9 cellular contexts compared by ENCODE assay signal in the genomic region with DNA sequence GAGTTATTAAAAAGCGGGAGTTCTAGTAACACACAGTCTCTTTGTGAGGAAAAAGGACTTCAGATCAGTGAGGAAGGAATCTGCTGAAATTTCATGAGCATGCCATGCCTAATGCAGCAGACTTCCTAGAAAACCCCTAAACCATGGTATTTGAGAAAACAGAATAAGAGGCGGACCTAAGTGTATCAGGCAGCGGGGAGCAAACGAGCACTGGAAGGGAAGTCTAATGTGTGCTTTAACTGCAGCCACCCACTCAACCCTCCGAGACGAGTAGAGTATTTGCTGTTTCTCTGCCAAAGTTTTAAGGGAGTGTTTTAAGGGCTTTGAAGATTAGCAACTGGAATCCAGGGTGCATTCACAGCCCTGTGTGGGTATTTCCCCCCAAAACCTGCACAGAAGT. TPM values are rescaled to one million over a fixed set of nuclear protein-coding genes. Genes with fewer than 3 reads are reported as not detected.
DNase-seq lines count a peak whose midpoint lies in the region; ATAC-seq and TF ChIP-seq lines count a peak whose summit lies in the region.
"Had no signal": no experiment of that assay in that cellular context is flagged by ENCODE, and none has a peak within 500 bp of the region (broad histone marks: within the 10 kb centered on the region; RNA-seq: fewer than 3 reads in every experiment).

No MANE protein-coding gene starts in this region.

- no peak for DNase-seq in activated T-cell treated with anti-CD3 and anti-CD28 coated beads, Interleukin-2, amount 50 U/mL, for 24 hours
- no peak for DNase-seq in activated T-cell treated with anti-CD3 and anti-CD28 coated beads, Interleukin-2, amount 50 U/mL, for 48 hours
- DNase-seq in cardiac muscle cell (ENCODE audit: low read depth in 1 of 2, low spot score in 1 of 2): peak in 1 of 2 donors; percentile 46
- no peak for DNase-seq in neural progenitor cell (ENCODE audit: low spot score)
- DNase-seq in type B pancreatic cell (ENCODE audit: extremely low spot score, unreplicated experiment): no peak
- DNase-seq in MV-4-11 (lab: John Stamatoyannopoulos, UW): no peak
- no peak for DNase-seq in ecto neural progenitor cell (ENCODE audit: low spot score)

- H3K9me3 Mint-ChIP-seq in activated T-cell treated with anti-CD3 and anti-CD28 coated beads, Interleukin-2, amount 50 U/mL, for 24 hours: no peaks in the 10 kb centered on the region
- H3K9me3 Mint-ChIP-seq in neural progenitor cell: no peaks in the 10 kb centered on the region
- H3K9me3 Mint-ChIP-seq in type B pancreatic cell: peaks cover 5% of the 10 kb centered on the region
- no peaks in the 10 kb centered on the region for H3K9me3 Mint-ChIP-seq in activated T-helper 17 cell treated with anti-CD3 and anti-CD28 coated beads, Interleukin-2, amount 50 U/mL, for 72 hours
- H3K9me3 Mint-ChIP-seq: T-helper 1 cell treated with Interleukin-12 subunit alpha and Interleukin-12 subunit beta and Interleukin-4 antibody, amounts not matched to agents 30 μg/mL and 1 μg/mL, for 36 hours had no signal

- H3K36me3 Mint-ChIP-seq in activated T-cell treated with anti-CD3 and anti-CD28 coated beads, Interleukin-2, amount 50 U/mL, for 24 hours (ENCODE audit: low read depth): peaks cover 68% of the 10 kb centered on the region
- H3K36me3 Mint-ChIP-seq in neural progenitor cell (peaks cover 34% of the 10 kb centered on the region), type B pancreatic cell (peaks cover 32% of the 10 kb centered on the region)
- H3K36me3 Mint-ChIP-seq in activated T-helper 17 cell treated with anti-CD3 and anti-CD28 coated beads, Interleukin-2, amount 50 U/mL, for 72 hours (ENCODE audit: low read depth): peaks cover 69% of the 10 kb centered on the region

- H3K4me1 ChIP-seq in cardiac muscle cell (ENCODE audit: low read depth): peaks cover 27% of the 10 kb centered on the region
- no peaks in the 10 kb centered on the region for H3K4me1 ChIP-seq in neural progenitor cell

- no peak for ATAC-seq in activated T-helper 17 cell treated with anti-CD3 and anti-CD28 coated beads, Interleukin-2, amount 50 U/mL, for 72 hours (replicated peaks)

- peak overlapping the region; percentile 12 for H3K27ac Mint-ChIP-seq in activated T-cell treated with anti-CD3 and anti-CD28 coated beads, Interleukin-2, amount 50 U/mL, for 24 hours
- H3K27ac Mint-ChIP-seq in neural progenitor cell (peak overlapping the region; percentile 6), type B pancreatic cell (peak overlapping the region; percentile 97)
- no peak overlapping the region for H3K27ac Mint-ChIP-seq in activated T-helper 17 cell treated with anti-CD3 and anti-CD28 coated beads, Interleukin-2, amount 50 U/mL, for 72 hours
- H3K27ac Mint-ChIP-seq: T-helper 1 cell treated with Interleukin-12 subunit alpha and Interleukin-12 subunit beta and Interleukin-4 antibody, amounts not matched to agents 30 μg/mL and 1 μg/mL, for 36 hours had no signal

- H3K4me2 ChIP-seq in neural progenitor cell: no peak overlapping the region

- H3K9me3 ChIP-seq in cardiac muscle cell (ENCODE audit: low read depth) (no peaks in the 10 kb centered on the region), neural progenitor cell (ENCODE audit: low read depth) (no peaks in the 10 kb centered on the region)

- H3K27me3 Mint-ChIP-seq in activated T-cell treated with anti-CD3 and anti-CD28 coated beads, Interleukin-2, amount 50 U/mL, for 24 hours: no peaks in the 10 kb centered on the region
- peaks cover 2% of the 10 kb centered on the region for H3K27me3 Mint-ChIP-seq in neural progenitor cell (ENCODE audit: insufficient read depth, low read depth)
- H3K27me3 Mint-ChIP-seq in type B pancreatic cell: no peaks in the 10 kb centered on the region
- no peaks in the 10 kb centered on the region for H3K27me3 Mint-ChIP-seq in activated T-helper 17 cell treated with anti-CD3 and anti-CD28 coated beads, Interleukin-2, amount 50 U/mL, for 72 hours

- peak overlapping the region; percentile 96 for H3K27ac ChIP-seq in cardiac muscle cell
- no peak overlapping the region for H3K27ac ChIP-seq in neural progenitor cell

- H3K36me3 ChIP-seq in cardiac muscle cell (peaks cover 28% of the 10 kb centered on the region), neural progenitor cell (no peaks in the 10 kb centered on the region)

- H3K4me1 Mint-ChIP-seq in activated T-cell treated with anti-CD3 and anti-CD28 coated beads, Interleukin-2, amount 50 U/mL, for 24 hours (ENCODE audit: low read depth): peaks cover 16% of the 10 kb centered on the region
- H3K4me1 Mint-ChIP-seq in neural progenitor cell (peaks cover 18% of the 10 kb centered on the region), type B pancreatic cell (ENCODE audit: unreplicated experiment) (peaks cover 38% of the 10 kb centered on the region)
- H3K4me1 Mint-ChIP-seq in activated T-helper 17 cell treated with anti-CD3 and anti-CD28 coated beads, Interleukin-2, amount 50 U/mL, for 72 hours: peaks cover 5% of the 10 kb centered on the region

- H3K4me3 ChIP-seq in cardiac muscle cell: no peak overlapping the region
- no peak overlapping the region for H3K4me3 ChIP-seq in neural progenitor cell

- H3K4me3 Mint-ChIP-seq in activated T-cell treated with anti-CD3 and anti-CD28 coated beads, Interleukin-2, amount 50 U/mL, for 24 hours: no peak overlapping the region
- no peak overlapping the region for H3K4me3 Mint-ChIP-seq in neural progenitor cell
- peak overlapping the region; percentile 79 for H3K4me3 Mint-ChIP-seq in type B pancreatic cell
- no peak overlapping the region for H3K4me3 Mint-ChIP-seq in activated T-helper 17 cell treated with anti-CD3 and anti-CD28 coated beads, Interleukin-2, amount 50 U/mL, for 72 hours
- H3K4me3 Mint-ChIP-seq: T-helper 1 cell treated with Interleukin-12 subunit alpha and Interleukin-12 subunit beta and Interleukin-4 antibody, amounts not matched to agents 30 μg/mL and 1 μg/mL, for 36 hours had no signal

- no peaks in the 10 kb centered on the region for H4K20me1 ChIP-seq in neural progenitor cell (ENCODE audit: low read depth)

- no peaks in the 10 kb centered on the region for H3F3A ChIP-seq in neural progenitor cell (ENCODE audit: low read depth)

- H3K27me3 ChIP-seq in cardiac muscle cell (no peaks in the 10 kb centered on the region), neural progenitor cell (no peaks in the 10 kb centered on the region)

- no peaks in the 10 kb centered on the region for H3K79me2 ChIP-seq in neural progenitor cell (ENCODE audit: low read depth)

- no peak for TF ChIP-seq CTCF in cardiac muscle cell (IDR thresholded peaks at IDR 0.05; ENCODE audit: low read depth, low read length)
- TF ChIP-seq CTCF in neural progenitor cell (IDR thresholded peaks at IDR 0.05): no peak
- TF ChIP-seq CTCF in type B pancreatic cell (conservative IDR thresholded peaks at IDR 0.05): no peak

- no peak overlapping the region for H2AFZ ChIP-seq in neural progenitor cell (replicated peaks)

- no peak overlapping the region for H3K9ac ChIP-seq in neural progenitor cell

RNA-seq across cellular contexts. Expression of a gene that starts 36.5 kb away (rescaled TPM):
- total RNA-seq in cardiac muscle cell (34.3 and 59.8 TPM in 2 replicates), neural progenitor cell (ENCODE audit: low replicate concordance) (0.88 and 4.2 TPM in 2 replicates), type B pancreatic cell (ENCODE audit: low replicate concordance) (12.1 and 16.4 TPM in 2 replicates)
- 35.9 and 77.1 TPM in 2 replicates for polyA plus RNA-seq in cardiac muscle cell
- total RNA-seq in activated T-helper 17 cell treated with anti-CD3 and anti-CD28 coated beads, Interleukin-2, amount 50 U/mL, for 72 hours: 10 to 100 TPM; 13.2 to 16.2 TPM

RNA-seq across cellular contexts. Expression of a gene that starts 51.8 kb away (rescaled TPM):
- total RNA-seq in cardiac muscle cell (22.0 and 28.2 TPM in 2 replicates), neural progenitor cell (ENCODE audit: low replicate concordance) (58.4 and 58.9 TPM in 2 replicates), type B pancreatic cell (ENCODE audit: low replicate concordance) (39.2 and 57.2 TPM in 2 replicates)
- 14.1 and 14.7 TPM in 2 replicates for polyA plus RNA-seq in cardiac muscle cell
- 10 to 100 TPM; 23.8 to 31.1 TPM for total RNA-seq in activated T-helper 17 cell treated with anti-CD3 and anti-CD28 coated beads, Interleukin-2, amount 50 U/mL, for 72 hours
